Comparison of ENCODE assay signal across 21 cellular contexts in genomic region chr11:45215098-45215497, GRCh38.
A peak's percentile ranks its signal among the peaks of the same experiment; 100 is the strongest.
DNase-seq lines count a peak whose midpoint lies in the region; ATAC-seq and TF ChIP-seq lines count a peak whose summit lies in the region.
"Had no signal": no experiment of that assay in that cellular context is flagged by ENCODE, and none has a peak within 500 bp of the region (broad histone marks: within the 10 kb centered on the region; RNA-seq: fewer than 3 reads in every experiment).

No MANE protein-coding gene starts in this region.

- H3K36me3 Mint-ChIP-seq in activated naive CD8-positive, alpha-beta T cell treated with anti-CD3 and anti-CD28 coated beads for 36 hours, result peaks cover 3% of the 10 kb centered on the region
- H3K36me3 Mint-ChIP-seq in activated naive CD8-positive, alpha-beta T cell treated with anti-CD3 and anti-CD28 coated beads, Interleukin-2, amount 50 U/mL, for 24 hours (ENCODE audit: low read depth), result no peaks in the 10 kb centered on the region
- H3K36me3 Mint-ChIP-seq in activated T-helper 1 cell treated with anti-CD3 and anti-CD28 coated beads, Interleukin-12 subunit alpha, Interleukin-12 subunit beta, Interleukin-2, Interleukin-4 antibody, amounts not matched to agents 30 ng/mL and 10 ng/mL and 1 ng/mL, durations not matched to agents 14 hours and 24 hours and 36 hours (ENCODE audit: low read depth), result no peaks in the 10 kb centered on the region

- peaks cover 20 to 44% of the 10 kb centered on the region in 2 donors for H3K4me1 ChIP-seq in thoracic aorta (ENCODE audit: control insufficient read depth in 1 of 2, low read depth in 2 of 2)

- H3K9me3 ChIP-seq in thoracic aorta, result no peaks in the 10 kb centered on the region

- peaks cover 4% of the 10 kb centered on the region for H3K4me1 Mint-ChIP-seq in activated naive CD8-positive, alpha-beta T cell treated with anti-CD3 and anti-CD28 coated beads for 36 hours
- H3K4me1 Mint-ChIP-seq in activated naive CD8-positive, alpha-beta T cell treated with anti-CD3 and anti-CD28 coated beads, Interleukin-2, amount 50 U/mL, for 24 hours, result peaks cover 2% of the 10 kb centered on the region
- H3K4me1 Mint-ChIP-seq in activated T-helper 1 cell treated with anti-CD3 and anti-CD28 coated beads, Interleukin-12 subunit alpha, Interleukin-12 subunit beta, Interleukin-2, Interleukin-4 antibody, amounts not matched to agents 30 ng/mL and 10 ng/mL and 1 ng/mL, durations not matched to agents 14 hours and 24 hours and 36 hours (ENCODE audit: low read depth), result peaks cover 12% of the 10 kb centered on the region

- H3K4me3 ChIP-seq in thoracic aorta, result no peak overlapping the region
- H3K4me3 ChIP-seq: GM23248, K562 had no signal

- no peaks in the 10 kb centered on the region for H3K27me3 Mint-ChIP-seq in activated naive CD8-positive, alpha-beta T cell treated with anti-CD3 and anti-CD28 coated beads for 36 hours
- H3K27me3 Mint-ChIP-seq in activated naive CD8-positive, alpha-beta T cell treated with anti-CD3 and anti-CD28 coated beads, Interleukin-2, amount 50 U/mL, for 24 hours, result no peaks in the 10 kb centered on the region
- H3K27me3 Mint-ChIP-seq in activated T-helper 1 cell treated with anti-CD3 and anti-CD28 coated beads, Interleukin-12 subunit alpha, Interleukin-12 subunit beta, Interleukin-2, Interleukin-4 antibody, amounts not matched to agents 30 ng/mL and 10 ng/mL and 1 ng/mL, durations not matched to agents 14 hours and 24 hours and 36 hours (ENCODE audit: insufficient read depth), result peaks cover 2% of the 10 kb centered on the region

- DNase-seq in activated naive CD8-positive, alpha-beta T cell treated with anti-CD3 and anti-CD28 coated beads for 36 hours, result no peak
- DNase-seq in activated naive CD8-positive, alpha-beta T cell treated with anti-CD3 and anti-CD28 coated beads, Interleukin-2, amount 50 U/mL, for 24 hours, result no peak
- no peak for DNase-seq in activated T-helper 1 cell treated with anti-CD3 and anti-CD28 coated beads, Interleukin-12 subunit alpha, Interleukin-12 subunit beta, Interleukin-2, Interleukin-4 antibody, amounts not matched to agents 30 ng/mL and 10 ng/mL and 1 ng/mL, durations not matched to agents 14 hours and 24 hours and 36 hours (ENCODE audit: low spot score)
- DNase-seq in mesenteric fat pad (ENCODE audit: low spot score), result peak; percentile 20
- DNase-seq in thoracic aorta (ENCODE audit: low spot score), result no peak
- no peak for DNase-seq in NCI-H510A treated with DMSO at 0.1 percent for 48 hours (lab: John Stamatoyannopoulos, UW)
- DNase-seq in NCI-H774 (lab: John Stamatoyannopoulos, UW), result no peak
- no peak for DNase-seq in NCI-H2196 (lab: John Stamatoyannopoulos, UW; ENCODE audit: unreplicated experiment)
- DNase-seq: DMS 273 treated with DMSO at 0.1 percent for 48 hours, GDM1, GM23248, HCEC 1CT, MV-4-11, NCI-H1417 treated with DMSO at 0.1 percent for 48 hours, NCI-H1930, NCI-H446 treated with DMSO at 0.1 percent for 48 hours, NCI-H748 treated with DMSO at 0.1 percent for 48 hours, PC-3 had no signal

- H3K9me3 Mint-ChIP-seq in activated naive CD8-positive, alpha-beta T cell treated with anti-CD3 and anti-CD28 coated beads for 36 hours, result no peaks in the 10 kb centered on the region
- no peaks in the 10 kb centered on the region for H3K9me3 Mint-ChIP-seq in activated naive CD8-positive, alpha-beta T cell treated with anti-CD3 and anti-CD28 coated beads, Interleukin-2, amount 50 U/mL, for 24 hours
- no peaks in the 10 kb centered on the region for H3K9me3 Mint-ChIP-seq in activated T-helper 1 cell treated with anti-CD3 and anti-CD28 coated beads, Interleukin-12 subunit alpha, Interleukin-12 subunit beta, Interleukin-2, Interleukin-4 antibody, amounts not matched to agents 30 ng/mL and 10 ng/mL and 1 ng/mL, durations not matched to agents 14 hours and 24 hours and 36 hours

- ATAC-seq in activated naive CD8-positive, alpha-beta T cell treated with anti-CD3 and anti-CD28 coated beads, Interleukin-2, amount 50 U/mL, for 24 hours, result no peak
- ATAC-seq in thoracic aorta (ENCODE audit: insufficient number of reproducible peaks, low FRiP score, low read depth), result no peak
- ATAC-seq: K562, PC-3 had no signal

- peaks cover 18% of the 10 kb centered on the region for H3K36me3 ChIP-seq in thoracic aorta

- H3K27me3 ChIP-seq in thoracic aorta (replicated peaks; ENCODE audit: insufficient read depth), result no peaks in the 10 kb centered on the region

- peak overlapping the region; percentile 30 for H3K27ac Mint-ChIP-seq in activated naive CD8-positive, alpha-beta T cell treated with anti-CD3 and anti-CD28 coated beads for 36 hours
- no peak overlapping the region for H3K27ac Mint-ChIP-seq in activated naive CD8-positive, alpha-beta T cell treated with anti-CD3 and anti-CD28 coated beads, Interleukin-2, amount 50 U/mL, for 24 hours
- peak overlapping the region; percentile 12 for H3K27ac Mint-ChIP-seq in activated T-helper 1 cell treated with anti-CD3 and anti-CD28 coated beads, Interleukin-12 subunit alpha, Interleukin-12 subunit beta, Interleukin-2, Interleukin-4 antibody, amounts not matched to agents 30 ng/mL and 10 ng/mL and 1 ng/mL, durations not matched to agents 14 hours and 24 hours and 36 hours

- no peak overlapping the region for H3K4me3 Mint-ChIP-seq in activated naive CD8-positive, alpha-beta T cell treated with anti-CD3 and anti-CD28 coated beads for 36 hours
- H3K4me3 Mint-ChIP-seq in activated naive CD8-positive, alpha-beta T cell treated with anti-CD3 and anti-CD28 coated beads, Interleukin-2, amount 50 U/mL, for 24 hours, result no peak overlapping the region
- no peak overlapping the region for H3K4me3 Mint-ChIP-seq in activated T-helper 1 cell treated with anti-CD3 and anti-CD28 coated beads, Interleukin-12 subunit alpha, Interleukin-12 subunit beta, Interleukin-2, Interleukin-4 antibody, amounts not matched to agents 30 ng/mL and 10 ng/mL and 1 ng/mL, durations not matched to agents 14 hours and 24 hours and 36 hours

- intact Hi-C loops in activated T-helper 1 cell treated with anti-CD3 and anti-CD28 coated beads, Interleukin-12 subunit alpha, Interleukin-12 subunit beta, Interleukin-2, Interleukin-4 antibody, amounts not matched to agents 30 ng/mL and 10 ng/mL and 1 ng/mL, durations not matched to agents 14 hours and 24 hours and 36 hours (cut with micrococcal nuclease), result no loop called here

- TF ChIP-seq CTCF in thoracic aorta (IDR thresholded peaks at IDR 0.05), result no peak

- H3K27ac ChIP-seq in thoracic aorta, result peak overlapping the region; percentile 19 to 29
- H3K27ac ChIP-seq: C4-2B, GM23248, RWPE1 had no signal
